ENCODE assay signal across 21 cellular contexts in genomic region chr19:17500447-17501198, GRCh38. TPM values are rescaled to one million over a fixed set of nuclear protein-coding genes. Genes with fewer than 3 reads are reported as not detected.
DNase-seq lines count a peak whose midpoint lies in the region; ATAC-seq, FAIRE-seq and TF ChIP-seq lines count a peak whose summit lies in the region.
"Had no signal": no experiment of that assay in that cellular context is flagged by ENCODE, and none has a peak within 500 bp of the region (broad histone marks: within the 10 kb centered on the region; RNA-seq: fewer than 3 reads in every experiment).

No MANE protein-coding gene starts in this region.

- FAIRE-seq in HTR-8/SVneo (lab: Jason Lieb, UNC): peak; percentile 72
- no peak for FAIRE-seq in endothelial cell of umbilical vein (lab: Jason Lieb, UNC)

- H2AFZ ChIP-seq in endothelial cell of umbilical vein (ENCODE audit: low read depth, low read length): no peak overlapping the region
- H2AFZ ChIP-seq: parathyroid adenoma, PC-9 had no signal

- H3K4me2 ChIP-seq in BLaER1 (peak overlapping the region; percentile 91), endothelial cell of umbilical vein (ENCODE audit: insufficient read depth, low read length) (no peak overlapping the region)
- H3K4me2 ChIP-seq: PC-9 had no signal

- CTCF ChIA-PET in endothelial cell of umbilical vein (lab: Charles Lee): interaction anchor here (1.0 to 1.9 kb wide), 2 partner anchors 10 to 266 kb away, joined by 3 to 7 read pairs; partner anchors contain the start of gene PGLS

- H3K79me2 ChIP-seq in endothelial cell of umbilical vein (ENCODE audit: control insufficient read depth, insufficient read depth, low read length): peaks cover 6% of the 10 kb centered on the region

- DNase-seq in HTR-8/SVneo (ENCODE audit: insufficient read length, low spot score): no peak
- DNase-seq in endothelial cell of umbilical vein (ENCODE audit: low read depth, low spot score): no peak
- no peak for DNase-seq in SJCRH30
- no peak for DNase-seq in stimulated activated CD4-positive, alpha-beta T cell treated with anti-CD3 and anti-CD28 coated beads, Interleukin-12 subunit alpha, Interleukin-12 subunit beta, amount 100 ng/mL, for 4 hours
- DNase-seq: activated CD4-positive, alpha-beta T cell treated with anti-CD3 and anti-CD28 coated beads for 48 hours; activated T-cell treated with anti-CD3 and anti-CD28 coated beads for 4 hours; brain microvascular endothelial cell; effector CD8-positive, alpha-beta T cell; hypothalamus; left colon; NCI-H2107; NCI-H526 treated with DMSO at 0.1 percent for 48 hours; PC-9; stimulated activated CD4-positive, alpha-beta T cell treated with anti-CD3 and anti-CD28 coated beads, Interleukin-15, amount 100 ng/mL, for 24 hours had no signal

- POLR2A ChIA-PET in endothelial cell of umbilical vein (lab: Charles Lee): no interaction called here

- H3K4me1 ChIP-seq in BLaER1: peaks cover 86% of the 10 kb centered on the region
- peaks cover 12% of the 10 kb centered on the region for H3K4me1 ChIP-seq in endothelial cell of umbilical vein (ENCODE audit: control insufficient read depth, extremely low read depth, insufficient read depth, low read length)
- peaks cover 11 to 20% (median 19%) of the 10 kb centered on the region in 3 donors for H3K4me1 ChIP-seq in skeletal muscle tissue (ENCODE audit: control insufficient read depth in 3 of 3, insufficient read depth in 3 of 3, low read length in 3 of 3)
- H3K4me1 ChIP-seq in SJCRH30: peaks cover 6% of the 10 kb centered on the region
- H3K4me1 ChIP-seq: parathyroid adenoma had no signal

- no peak for TF ChIP-seq CTCF in endothelial cell of umbilical vein (IDR thresholded peaks at IDR 0.05; ENCODE audit: extremely low read depth in 1 of 2, insufficient read depth in 1 of 2, low read depth in 1 of 2, low read length in 2 of 2)

- ATAC-seq in GM21528 (IDR thresholded peaks at IDR 0.05; ENCODE audit: low FRiP score, unreplicated experiment): no peak
- no peak for ATAC-seq in GM21390 (IDR thresholded peaks at IDR 0.05; ENCODE audit: unreplicated experiment)
- ATAC-seq: HCT116, left colon had no signal

- H3K4me3 ChIP-seq in BLaER1 (0 out of 2 replicates have a peak overlapping the region, but pooled peaks have one; percentile 36), endothelial cell of umbilical vein (replicated peaks in 1 of 3; ENCODE audit: insufficient read depth in 1 of 3, low read depth in 1 of 3, low read length in 3 of 3) (no peak overlapping the region), skeletal muscle tissue (ENCODE audit: low read length in 3 of 3) (no peak overlapping the region), SJCRH30 (no peak overlapping the region)
- H3K4me3 ChIP-seq: PC-9 had no signal

- dilution Hi-C loops in endothelial cell of umbilical vein (cut with MboI; ENCODE audit: extremely low pct_ligation_motif_present, low sequenced_read_pairs): no loop called here

- H3K27me3 ChIP-seq in BLaER1 (no peaks in the 10 kb centered on the region), endothelial cell of umbilical vein (ENCODE audit: control insufficient read depth in 2 of 2, insufficient read depth in 2 of 2, low read length in 2 of 2) (no peaks in the 10 kb centered on the region), skeletal muscle tissue (ENCODE audit: control insufficient read depth in 3 of 3, insufficient read depth in 3 of 3, low read length in 3 of 3) (no peaks in the 10 kb centered on the region), SJCRH30 (no peaks in the 10 kb centered on the region)
- H3K27me3 ChIP-seq: brain microvascular endothelial cell had no signal

- H3K27ac ChIP-seq in BLaER1 (peak overlapping the region; percentile 90), endothelial cell of umbilical vein (ENCODE audit: insufficient read depth, low read depth, low read length) (peak overlapping the region; percentile 51), skeletal muscle tissue (ENCODE audit: low read depth, low read length) (peak overlapping the region; percentile 54), SJCRH30 (no peak overlapping the region)
- H3K27ac ChIP-seq: parathyroid adenoma, PC-9 had no signal

- no peak for TF ChIP-seq POLR2A in endothelial cell of umbilical vein (IDR thresholded peaks at IDR 0.05; ENCODE audit: low read depth, low read length)

- no TSS peak for BruUV-seq in endothelial cell of umbilical vein (replicated peaks; lab: Mats Ljungman, UMichigan)

- H4K20me1 ChIP-seq in BLaER1 (peaks cover 2% of the 10 kb centered on the region; the same call in 1 of the 2 replicates), endothelial cell of umbilical vein (replicated peaks; ENCODE audit: control insufficient read depth, extremely low read depth, insufficient read depth, low read length) (no peaks in the 10 kb centered on the region)

- H3K9me1 ChIP-seq in endothelial cell of umbilical vein (replicated peaks; ENCODE audit: control insufficient read depth, extremely low read depth, insufficient read depth, low read length): no peaks in the 10 kb centered on the region

- H3K36me3 ChIP-seq in BLaER1: peaks cover 31% of the 10 kb centered on the region
- peaks cover 0 to 5% of the 10 kb centered on the region in 2 experiments for H3K36me3 ChIP-seq in endothelial cell of umbilical vein (ENCODE audit: control insufficient read depth in 2 of 2, extremely low read depth in 1 of 2, insufficient read depth in 2 of 2, low read length in 2 of 2)
- H3K36me3 ChIP-seq in skeletal muscle tissue (ENCODE audit: control insufficient read depth in 3 of 3, insufficient read depth in 3 of 3, low read length in 3 of 3): peaks cover 30 to 51% (median 40%) of the 10 kb centered on the region in 3 donors
- H3K36me3 ChIP-seq in SJCRH30: no peaks in the 10 kb centered on the region

- intact Hi-C loops in endothelial cell of umbilical vein (cut with micrococcal nuclease): no loop called here

- H3K9me3 ChIP-seq in BLaER1: no peaks in the 10 kb centered on the region
- H3K9me3 ChIP-seq in endothelial cell of umbilical vein (replicated peaks; ENCODE audit: control insufficient read depth, insufficient read depth, low read length): no peaks in the 10 kb centered on the region
- no peaks in the 10 kb centered on the region for H3K9me3 ChIP-seq in skeletal muscle tissue (ENCODE audit: control insufficient read depth in 3 of 3, low read length in 3 of 3)
- no peaks in the 10 kb centered on the region for H3K9me3 ChIP-seq in SJCRH30 (replicated peaks)

- H3K9ac ChIP-seq in BLaER1: peak overlapping the region; percentile 78
- no peak overlapping the region for H3K9ac ChIP-seq in endothelial cell of umbilical vein (replicated peaks; ENCODE audit: extremely low read depth, insufficient read depth, low read length)
- peak overlapping the region in 1 of 3 donors; percentile 57 for H3K9ac ChIP-seq in skeletal muscle tissue (ENCODE audit: low read depth in 1 of 3, low read length in 3 of 3)
- H3K9ac ChIP-seq: parathyroid adenoma had no signal

RNA-seq across cellular contexts. Expression of gene PGLS, which starts 10.8 kb away (rescaled TPM):
- 99.2 and 110 TPM in 2 replicates for total RNA-seq in endothelial cell of umbilical vein
- 139 and 204 TPM in 2 replicates for polyA plus RNA-seq in endothelial cell of umbilical vein
- polyA plus RNA-seq in endothelial cell of umbilical vein (2011; cell fraction: cytosol; rRNA removed): 71.7 and 96.7 TPM in 2 replicates
- polyA plus RNA-seq in endothelial cell of umbilical vein (2011; cell fraction: nucleus; rRNA removed): 58.3 and 73.4 TPM in 2 replicates
- 54.4 and 108 TPM in 2 replicates for polyA plus RNA-seq in endothelial cell of umbilical vein (2012)
- 35.4 and 52.3 TPM in 2 replicates for polyA minus RNA-seq in endothelial cell of umbilical vein
- 107 TPM for polyA minus RNA-seq in endothelial cell of umbilical vein (2011; cell fraction: cytosol; rRNA and poly(A)+ RNA removed)
- polyA minus RNA-seq in endothelial cell of umbilical vein (2011; cell fraction: nucleus; rRNA and poly(A)+ RNA removed): 21.2 and 28.9 TPM in 2 replicates
- total RNA-seq in skeletal muscle tissue: 39.1 TPM
- total RNA-seq in SJCRH30 (2014; rRNA removed; shearing (Covaris generic)): 32.9 and 33.3 TPM in 2 replicates

RNA-seq across cellular contexts. Expression of gene SLC27A1, which starts 30.3 kb away (rescaled TPM):
- total RNA-seq in endothelial cell of umbilical vein (13.5 and 14.9 TPM in 2 replicates), skeletal muscle tissue (12.0 TPM)
- 10.4 and 11.9 TPM in 2 replicates for polyA plus RNA-seq in endothelial cell of umbilical vein
- polyA plus RNA-seq in endothelial cell of umbilical vein (2011; cell fraction: cytosol; rRNA removed): 4.8 and 6.3 TPM in 2 replicates
- polyA plus RNA-seq in endothelial cell of umbilical vein (2011; cell fraction: nucleus; rRNA removed): 14.2 and 17.9 TPM in 2 replicates
- polyA plus RNA-seq in endothelial cell of umbilical vein (2012): 6.9 and 12.3 TPM in 2 replicates
- polyA minus RNA-seq in endothelial cell of umbilical vein: 9.9 and 10.3 TPM in 2 replicates
- 2.3 TPM for polyA minus RNA-seq in endothelial cell of umbilical vein (2011; cell fraction: cytosol; rRNA and poly(A)+ RNA removed)
- 5.6 and 10.7 TPM in 2 replicates for polyA minus RNA-seq in endothelial cell of umbilical vein (2011; cell fraction: nucleus; rRNA and poly(A)+ RNA removed)
- total RNA-seq in SJCRH30 (2014; rRNA removed; shearing (Covaris generic)): 5.9 and 7.4 TPM in 2 replicates

RNA-seq across cellular contexts. Expression of gene NXNL1, which starts 39.9 kb away (rescaled TPM):
- total RNA-seq in endothelial cell of umbilical vein (not detected in 2 replicates), skeletal muscle tissue (not detected)
- polyA plus RNA-seq in endothelial cell of umbilical vein: not detected in 2 replicates
- not detected in 2 replicates for polyA plus RNA-seq in endothelial cell of umbilical vein (2011; cell fraction: cytosol; rRNA removed)
- polyA plus RNA-seq in endothelial cell of umbilical vein (2011; cell fraction: nucleus; rRNA removed): not detected in 2 replicates
- polyA plus RNA-seq in endothelial cell of umbilical vein (2012): not detected in 2 replicates
- not detected in 2 replicates for polyA minus RNA-seq in endothelial cell of umbilical vein
- not detected for polyA minus RNA-seq in endothelial cell of umbilical vein (2011; cell fraction: cytosol; rRNA and poly(A)+ RNA removed)
- not detected in 2 replicates for polyA minus RNA-seq in endothelial cell of umbilical vein (2011; cell fraction: nucleus; rRNA and poly(A)+ RNA removed)
- total RNA-seq in SJCRH30 (2014; rRNA removed; shearing (Covaris generic)): not detected in 2 replicates
- total RNA-seq: fibroblast of lung, left colon, PC-9 had no signal
- polyA plus RNA-seq: fibroblast of lung had no signal

RNA-seq across cellular contexts. Expression of gene TMEM221, which starts 52.2 kb away (rescaled TPM):
- total RNA-seq in endothelial cell of umbilical vein: not detected in 2 replicates
- polyA plus RNA-seq in endothelial cell of umbilical vein: 0.06 and 0.08 TPM in 2 replicates
- 0.04 and 0.05 TPM in 2 replicates for polyA plus RNA-seq in endothelial cell of umbilical vein (2011; cell fraction: cytosol; rRNA removed)
- polyA plus RNA-seq in endothelial cell of umbilical vein (2011; cell fraction: nucleus; rRNA removed): 0.14 TPM in 1 of 2 replicates, not detected in the other
- 0.10 and 0.13 TPM in 2 replicates for polyA plus RNA-seq in endothelial cell of umbilical vein (2012)
- polyA minus RNA-seq in endothelial cell of umbilical vein: 0.45 TPM in 1 of 2 replicates, not detected in the other
- polyA minus RNA-seq in endothelial cell of umbilical vein (2011; cell fraction: cytosol; rRNA and poly(A)+ RNA removed): not detected
- not detected in 2 replicates for polyA minus RNA-seq in endothelial cell of umbilical vein (2011; cell fraction: nucleus; rRNA and poly(A)+ RNA removed)
- total RNA-seq in skeletal muscle tissue: 0.52 TPM
- total RNA-seq in SJCRH30 (2014; rRNA removed; shearing (Covaris generic)): 0.10 TPM in 1 of 2 replicates, not detected in the other
- polyA plus RNA-seq: fibroblast of lung had no signal

RNA-seq across cellular contexts. Expression of gene COLGALT1, which starts 54.8 kb away (rescaled TPM):
- total RNA-seq in endothelial cell of umbilical vein (240 and 263 TPM in 2 replicates), skeletal muscle tissue (38.1 TPM)
- 355 and 406 TPM in 2 replicates for polyA plus RNA-seq in endothelial cell of umbilical vein
- polyA plus RNA-seq in endothelial cell of umbilical vein (2011; cell fraction: cytosol; rRNA removed): 190 and 205 TPM in 2 replicates
- 295 and 364 TPM in 2 replicates for polyA plus RNA-seq in endothelial cell of umbilical vein (2011; cell fraction: nucleus; rRNA removed)
- polyA plus RNA-seq in endothelial cell of umbilical vein (2012): 145 and 196 TPM in 2 replicates
- 512 and 556 TPM in 2 replicates for polyA minus RNA-seq in endothelial cell of umbilical vein
- 137 TPM for polyA minus RNA-seq in endothelial cell of umbilical vein (2011; cell fraction: cytosol; rRNA and poly(A)+ RNA removed)
- 109 TPM in 2 replicates for polyA minus RNA-seq in endothelial cell of umbilical vein (2011; cell fraction: nucleus; rRNA and poly(A)+ RNA removed)
- total RNA-seq in SJCRH30 (2014; rRNA removed; shearing (Covaris generic)): 115 and 117 TPM in 2 replicates
